In genomic region chr1:18948048-18948912, GRCh38 we compare ENCODE assay signal across 8 cellular contexts. TPM values are rescaled to one million over a fixed set of nuclear protein-coding genes. Genes with fewer than 3 reads are reported as not detected.
DNase-seq lines count a peak whose midpoint lies in the region; TF ChIP-seq lines count a peak whose summit lies in the region.

No MANE protein-coding gene starts in this region.

- H3K27ac ChIP-seq in SJSA1: peak overlapping the region; percentile 92
- H3K27ac ChIP-seq in uterus: peak overlapping the region; percentile 82 to 92

- H3K4me1 ChIP-seq in SJSA1 (replicated peaks): peaks cover 51% of the 10 kb centered on the region
- H3K4me1 ChIP-seq in uterus: peaks cover 9 to 45% of the 10 kb centered on the region in 2 donors

- no peak for TF ChIP-seq POLR2A in uterus (IDR thresholded peaks at IDR 0.05)

- H3K9me3 ChIP-seq in SJSA1 (replicated peaks): no peaks in the 10 kb centered on the region
- no peaks in the 10 kb centered on the region for H3K9me3 ChIP-seq in uterus

- no peak for TF ChIP-seq CTCF in uterus (IDR thresholded peaks at IDR 0.05)

- H3K27me3 ChIP-seq in SJSA1 (replicated peaks): no peaks in the 10 kb centered on the region
- no peaks in the 10 kb centered on the region for H3K27me3 ChIP-seq in uterus

- intact Hi-C loops in uterus (cut with DNase I; ENCODE audit: low total_unique reads): loop anchor here (5.0 kb wide), 1 partner anchor 36 kb away; no protein-coding TSS in a partner anchor

- in situ Hi-C loops in ACHN (cut with HindIII; ENCODE audit: low pct_ligation_motif_present, low pct_unique_long_range_greater_than_20kb, low sequenced_read_pairs): no loop called here

- H3K36me3 ChIP-seq in SJSA1 (peaks cover 9% of the 10 kb centered on the region), uterus (no peaks in the 10 kb centered on the region)

- DNase-seq in ACHN (peak; percentile 25), SJSA1 (ENCODE audit: low read depth in 1 of 2, low spot score in 2 of 2) (peak in 1 of 2 experiments; percentile 36), astrocyte of the hippocampus (ENCODE audit: low read depth, low spot score) (peak; percentile 88), myocyte (ENCODE audit: low read depth) (peak; percentile 81), uterus (no peak), hippocampal formation (lab: John Stamatoyannopoulos, UW) (no peak), RKO (ENCODE audit: low spot score) (no peak), NCI-H187 treated with DMSO at 0.1 percent for 48 hours (lab: John Stamatoyannopoulos, UW) (no peak)

- H3K4me3 ChIP-seq in SJSA1 (no peak overlapping the region), uterus (no peak overlapping the region)

RNA-seq across cellular contexts. Expression of gene IFFO2, which starts 8.2 kb away (rescaled TPM):
- total RNA-seq in SJSA1 (2014; rRNA removed; shearing (Covaris generic)): 11.4 and 15.3 TPM in 2 replicates
- 12.4 and 16.2 TPM in 2 replicates for total RNA-seq in myocyte
- polyA plus RNA-seq in myocyte (2012): 41.3 TPM
- total RNA-seq in uterus: 10 to 100 TPM in 1 of 4 donors, 1 to 10 TPM in 3; 4.1 to 19.4 (median 7.3) TPM

RNA-seq across cellular contexts. Expression of gene ALDH4A1, which starts 45.9 kb away (rescaled TPM):
- total RNA-seq in SJSA1 (2014; rRNA removed; shearing (Covaris generic)): 5.6 and 10.8 TPM in 2 replicates
- total RNA-seq in myocyte (25.9 and 37.0 TPM in 2 replicates), uterus (10 to 100 TPM in 2 of 4 donors, 1 to 10 TPM in 2; 2.6 to 18.5 (median 10.3) TPM)
- 17.1 TPM for polyA plus RNA-seq in myocyte (2012)

Comparison
In these comparisons a context has a peak if more than half of its experiments do, and no peak if none do; other contexts are left out.
1. DNase-seq: peak in ACHN (single experiment), astrocyte of the hippocampus (single experiment) and myocyte (single experiment); none in uterus (0 of 2), hippocampal formation (0 of 2), RKO (single experiment) and NCI-H187 treated with DMSO at 0.1 percent for 48 hours (single experiment).